ENCODE assay signal across 20 cellular contexts in the genomic region with DNA sequence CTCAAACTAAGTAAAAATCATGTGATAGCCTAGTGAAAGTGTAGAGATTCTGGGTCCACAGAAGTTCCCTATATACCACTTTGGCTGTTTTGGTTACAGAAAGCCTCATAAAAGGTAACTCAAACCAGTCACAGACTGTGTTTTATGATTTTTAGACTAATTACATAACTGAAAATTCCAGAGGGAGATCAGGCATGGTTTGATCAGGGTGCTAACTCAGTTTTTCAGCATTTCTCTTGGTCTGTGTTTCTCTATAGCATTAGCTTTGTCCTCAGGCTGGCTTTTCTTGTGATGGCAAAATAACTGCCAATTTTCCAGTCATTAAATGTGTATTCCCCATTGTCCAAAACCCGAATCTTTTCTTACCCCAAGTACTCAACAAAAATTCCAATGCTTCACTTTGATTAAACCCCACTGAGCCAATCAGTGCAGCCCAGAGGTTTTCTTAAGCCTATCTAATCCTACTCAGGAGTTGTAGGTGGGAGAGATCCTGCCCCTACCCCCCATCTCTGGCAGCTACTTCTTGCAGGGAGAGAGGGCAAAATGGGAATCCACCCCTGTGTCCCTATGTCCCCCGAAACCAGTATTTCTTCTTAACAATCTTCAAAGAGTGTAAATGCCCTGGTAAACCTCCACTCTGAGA. TPM values are rescaled to one million over a fixed set of nuclear protein-coding genes. Genes with fewer than 3 reads are reported as not detected.
DNase-seq lines count a peak whose midpoint lies in the region; FAIRE-seq and TF ChIP-seq lines count a peak whose summit lies in the region.
"Had no signal": no experiment of that assay in that cellular context is flagged by ENCODE, and none has a peak within 500 bp of the region (broad histone marks: within the 10 kb centered on the region; RNA-seq: fewer than 3 reads in every experiment).

No MANE protein-coding gene starts in this region.

- no peak overlapping the region for H2BK15ac ChIP-seq in H1 (ENCODE audit: low read length)

- no peak overlapping the region for H4K5ac ChIP-seq in H1 (ENCODE audit: insufficient read length, low read depth, low read length)

- H3K36me3 ChIP-seq in H1 (ENCODE audit: control insufficient read depth in 2 of 4, insufficient read depth in 4 of 4, low read length in 3 of 4): no peaks in the 10 kb centered on the region
- H3K36me3 ChIP-seq in urinary bladder (ENCODE audit: insufficient read depth): no peaks in the 10 kb centered on the region
- H3K36me3 ChIP-seq: ascending aorta, HAP-1, left lung, neutrophil, thyroid gland had no signal

- CTCF ChIA-PET in H1 (lab: Charles Lee; ENCODE audit: partially characterized antibody): interaction anchor here (1.0 to 1.7 kb wide), 5 partner anchors 17 to 268 kb away, joined by 3 to 5 read pairs (median 3); partner anchors contain the start of gene LGI4

- no peak overlapping the region for H2BK5ac ChIP-seq in H1 (ENCODE audit: low read depth, low read length)

- no peak for TF ChIP-seq EP300 in H1 (IDR thresholded peaks at IDR 0.05; ENCODE audit: borderline replicate concordance in 1 of 2, low read depth in 2 of 2, low read length in 2 of 2)

- H3K9ac ChIP-seq in H1 (replicated peaks in 1 of 4; ENCODE audit: extremely low read depth in 1 of 4, low read depth in 3 of 4, low read length in 3 of 4): no peak overlapping the region

- no peaks in the 10 kb centered on the region; a peak in 1 of 7 replicates for H3K27me3 ChIP-seq in H1 (replicated peaks in 1 of 4; ENCODE audit: control insufficient read depth in 3 of 4, extremely low read depth in 1 of 4, insufficient read depth in 3 of 4, low read length in 3 of 4)
- H3K27me3 ChIP-seq: ascending aorta, thyroid gland had no signal

- H3K4me1 Mint-ChIP-seq in activated T-helper 1 cell treated with anti-CD3 and anti-CD28 coated beads, Interleukin-12 subunit alpha, Interleukin-12 subunit beta, Interleukin-2, Interleukin-4 antibody, amounts not matched to agents 30 ng/mL and 10 ng/mL and 1 ng/mL, durations not matched to agents 14 hours and 24 hours and 36 hours (ENCODE audit: low read depth): peaks cover 14% of the 10 kb centered on the region
- H3K4me1 Mint-ChIP-seq in neural crest cell: peaks cover 34% of the 10 kb centered on the region
- H3K4me1 Mint-ChIP-seq: activated naive CD4-positive, alpha-beta T cell treated with anti-CD3 and anti-CD28 coated beads, Interleukin-2, amount 50 U/mL, for 24 hours; CD8-positive, alpha-beta memory T cell had no signal

- no peaks in the 10 kb centered on the region for H3K79me1 ChIP-seq in H1 (ENCODE audit: low read depth, low read length)

- no peak overlapping the region for H2AFZ ChIP-seq in H1 (ENCODE audit: low read length)

- no peak overlapping the region for H2BK120ac ChIP-seq in H1 (replicated peaks; ENCODE audit: low read depth, low read length)

- no peak overlapping the region for H3K4me3 Mint-ChIP-seq in activated T-helper 1 cell treated with anti-CD3 and anti-CD28 coated beads, Interleukin-12 subunit alpha, Interleukin-12 subunit beta, Interleukin-2, Interleukin-4 antibody, amounts not matched to agents 30 ng/mL and 10 ng/mL and 1 ng/mL, durations not matched to agents 14 hours and 24 hours and 36 hours
- peak overlapping the region; percentile 16 for H3K4me3 Mint-ChIP-seq in neural crest cell
- H3K4me3 Mint-ChIP-seq: activated naive CD4-positive, alpha-beta T cell treated with anti-CD3 and anti-CD28 coated beads, Interleukin-2, amount 50 U/mL, for 24 hours; activated T-cell treated with anti-CD3 and anti-CD28 coated beads, Interleukin-2, amount 50 U/mL, for 72 hours; CD8-positive, alpha-beta memory T cell had no signal

- FAIRE-seq in H1 (lab: Jason Lieb, UNC): no peak

- peaks cover 6% of the 10 kb centered on the region for H3K9me3 Mint-ChIP-seq in activated T-helper 1 cell treated with anti-CD3 and anti-CD28 coated beads, Interleukin-12 subunit alpha, Interleukin-12 subunit beta, Interleukin-2, Interleukin-4 antibody, amounts not matched to agents 30 ng/mL and 10 ng/mL and 1 ng/mL, durations not matched to agents 14 hours and 24 hours and 36 hours
- H3K9me3 Mint-ChIP-seq in neural crest cell: peaks cover 4% of the 10 kb centered on the region
- H3K9me3 Mint-ChIP-seq: activated naive CD4-positive, alpha-beta T cell treated with anti-CD3 and anti-CD28 coated beads, Interleukin-2, amount 50 U/mL, for 24 hours; activated T-cell treated with anti-CD3 and anti-CD28 coated beads, Interleukin-2, amount 50 U/mL, for 72 hours; CD8-positive, alpha-beta memory T cell had no signal

- peak overlapping the region; percentile 35 for H3K27ac Mint-ChIP-seq in activated T-helper 1 cell treated with anti-CD3 and anti-CD28 coated beads, Interleukin-12 subunit alpha, Interleukin-12 subunit beta, Interleukin-2, Interleukin-4 antibody, amounts not matched to agents 30 ng/mL and 10 ng/mL and 1 ng/mL, durations not matched to agents 14 hours and 24 hours and 36 hours
- H3K27ac Mint-ChIP-seq in neural crest cell (ENCODE audit: unreplicated experiment): peak overlapping the region; percentile 39
- H3K27ac Mint-ChIP-seq: activated T-cell treated with anti-CD3 and anti-CD28 coated beads, Interleukin-2, amount 50 U/mL, for 72 hours had no signal

- no peak overlapping the region for H3K4ac ChIP-seq in H1 (replicated peaks; ENCODE audit: insufficient read length, low read depth, low read length)

- H3K4me2 ChIP-seq in H1 (ENCODE audit: insufficient read depth in 1 of 2, low read depth in 2 of 2, low read length in 2 of 2): no peak overlapping the region

- H4K20me1 ChIP-seq in H1 (replicated peaks in 1 of 2; ENCODE audit: control insufficient read depth in 1 of 2, insufficient read depth in 2 of 2, low read length in 2 of 2): peaks cover 0 to 7% of the 10 kb centered on the region in 2 experiments

- TF ChIP-seq POLR2A in H1 (IDR thresholded peaks at IDR 0.05; ENCODE audit: control extremely low read depth in 1 of 2, low read depth in 2 of 2, low read length in 2 of 2): no peak

- no peak overlapping the region for H2BK12ac ChIP-seq in H1 (ENCODE audit: low read depth, low read length)

- TF ChIP-seq RAD21 in H1 (IDR thresholded peaks at IDR 0.05 in 1 of 2, conservative IDR thresholded peaks at IDR 0.05 in 1 of 2; ENCODE audit: low read depth in 2 of 2, low read length in 2 of 2): no peak

- H3K56ac ChIP-seq in H1 (replicated peaks; ENCODE audit: insufficient read length, low read depth, low read length): no peak overlapping the region

- no peak overlapping the region for H3K4me3 ChIP-seq in H1 (ENCODE audit: extremely low read depth in 1 of 4, insufficient read depth in 2 of 4, low read depth in 3 of 4, low read length in 4 of 4)
- no peak overlapping the region for H3K4me3 ChIP-seq in urinary bladder (ENCODE audit: low read depth, low read length)
- H3K4me3 ChIP-seq: ascending aorta, HAP-1, left lung, thyroid gland had no signal

- 56% methylated on average over 2 of the region's 2 CpGs; no CpG with 5 or more reads in 1 of the 2 experiments for WGBS in H1 (ENCODE audit: extremely low coverage in 1 of 2, insufficient coverage in 1 of 2, insufficient read length in 1 of 2, insufficient replicate concordance in 2 of 2, low coverage in 1 of 2, low lambda C conversion rate in 2 of 2, missing lambda C conversion rate in 1 of 2), 2 experiments
- whole genome bisulfite sequencing in urinary bladder: 43% methylated on average over 2 of the region's 2 CpGs

- POLR2A ChIA-PET in H1 (lab: Charles Lee; ENCODE audit: partially characterized antibody): interaction anchor here (1.7 kb wide), 1 partner anchor 9 kb away, joined by 4 read pairs; no protein-coding TSS in a partner anchor

- H3K79me2 ChIP-seq in H1 (ENCODE audit: control insufficient read depth in 1 of 2, insufficient read depth in 2 of 2, low read length in 2 of 2): no peaks in the 10 kb centered on the region

- peaks cover 0 to 4% (median 1%) of the 10 kb centered on the region in 4 experiments; a peak in 2 of 7 replicates for H3K4me1 ChIP-seq in H1 (replicated peaks in 1 of 4; ENCODE audit: control insufficient read depth in 3 of 4, insufficient read depth in 4 of 4, low read length in 3 of 4)
- H3K4me1 ChIP-seq in urinary bladder (ENCODE audit: insufficient read depth): no peaks in the 10 kb centered on the region
- H3K4me1 ChIP-seq: ascending aorta, HAP-1, left lung, thyroid gland had no signal

- H3K36me3 Mint-ChIP-seq in activated T-helper 1 cell treated with anti-CD3 and anti-CD28 coated beads, Interleukin-12 subunit alpha, Interleukin-12 subunit beta, Interleukin-2, Interleukin-4 antibody, amounts not matched to agents 30 ng/mL and 10 ng/mL and 1 ng/mL, durations not matched to agents 14 hours and 24 hours and 36 hours (ENCODE audit: low read depth): no peaks in the 10 kb centered on the region
- no peaks in the 10 kb centered on the region for H3K36me3 Mint-ChIP-seq in neural crest cell (ENCODE audit: low read depth)
- H3K36me3 Mint-ChIP-seq: activated naive CD4-positive, alpha-beta T cell treated with anti-CD3 and anti-CD28 coated beads, Interleukin-2, amount 50 U/mL, for 24 hours; CD8-positive, alpha-beta memory T cell had no signal

- H4K91ac ChIP-seq in H1 (replicated peaks; ENCODE audit: insufficient read length, low read length): no peak overlapping the region

- H3K14ac ChIP-seq in H1 (ENCODE audit: insufficient read length): no peak overlapping the region

- no peaks in the 10 kb centered on the region for H3K9me3 ChIP-seq in H1 (ENCODE audit: insufficient read depth in 2 of 2, low read depth in 1 of 2, low read length in 1 of 2)
- H3K9me3 ChIP-seq: ascending aorta, HAP-1, left lung, neutrophil, thyroid gland had no signal

- H3K23me2 ChIP-seq in H1 (ENCODE audit: low read depth, low read length): peaks cover 7% of the 10 kb centered on the region; the same call in 1 of the 2 replicates

- H3K27me3 Mint-ChIP-seq in activated T-helper 1 cell treated with anti-CD3 and anti-CD28 coated beads, Interleukin-12 subunit alpha, Interleukin-12 subunit beta, Interleukin-2, Interleukin-4 antibody, amounts not matched to agents 30 ng/mL and 10 ng/mL and 1 ng/mL, durations not matched to agents 14 hours and 24 hours and 36 hours (ENCODE audit: insufficient read depth): peaks cover 3% of the 10 kb centered on the region
- H3K27me3 Mint-ChIP-seq in neural crest cell (ENCODE audit: low read depth): no peaks in the 10 kb centered on the region
- H3K27me3 Mint-ChIP-seq: activated naive CD4-positive, alpha-beta T cell treated with anti-CD3 and anti-CD28 coated beads, Interleukin-2, amount 50 U/mL, for 24 hours had no signal

- intact Hi-C loops in activated T-helper 1 cell treated with anti-CD3 and anti-CD28 coated beads, Interleukin-12 subunit alpha, Interleukin-12 subunit beta, Interleukin-2, Interleukin-4 antibody, amounts not matched to agents 30 ng/mL and 10 ng/mL and 1 ng/mL, durations not matched to agents 14 hours and 24 hours and 36 hours (cut with micrococcal nuclease): no loop called here

- H2BK20ac ChIP-seq in H1 (ENCODE audit: low read length): no peak overlapping the region

- no peak overlapping the region for H3K23ac ChIP-seq in H1 (ENCODE audit: insufficient read length)

- H3K27ac ChIP-seq in H1 (ENCODE audit: low read depth, low read length) (no peak overlapping the region), urinary bladder (ENCODE audit: low read depth) (peak overlapping the region; percentile 2)
- H3K27ac ChIP-seq: ascending aorta, left lung, neutrophil, thyroid gland had no signal

- no peak overlapping the region for H3K18ac ChIP-seq in H1 (ENCODE audit: extremely low read depth, low read length)

- DNase-seq in activated T-helper 1 cell treated with anti-CD3 and anti-CD28 coated beads, Interleukin-12 subunit alpha, Interleukin-12 subunit beta, Interleukin-2, Interleukin-4 antibody, amounts not matched to agents 30 ng/mL and 10 ng/mL and 1 ng/mL, durations not matched to agents 14 hours and 24 hours and 36 hours (ENCODE audit: low spot score): no peak
- DNase-seq in H1 (ENCODE audit: low read depth in 1 of 2, low spot score in 2 of 2) (no peak), neural crest cell (ENCODE audit: low read depth, low spot score) (no peak), NCI-H187 treated with DMSO at 0.1 percent for 48 hours (lab: John Stamatoyannopoulos, UW) (no peak), NCI-H1105 treated with DMSO at 0.1 percent for 48 hours (lab: John Stamatoyannopoulos, UW) (no peak)
- no peak for DNase-seq in activated CD4-positive, alpha-beta T cell treated with anti-CD3 and anti-CD28 coated beads, Interleukin-2, amount 50 U/mL, for 48 hours
- DNase-seq: activated T-cell treated with anti-CD3 and anti-CD28 coated beads, Interleukin-2, amount 50 U/mL, for 72 hours; AML-193; CD8-positive, alpha-beta memory T cell; left lung; NCI-H1417; NCI-H510A treated with DMSO at 0.1 percent for 48 hours; RPMI8226; thyroid gland had no signal

- H2AK5ac ChIP-seq in H1 (ENCODE audit: low read depth, low read length): no peak overlapping the region

- no peak for TF ChIP-seq CTCF in H1 (IDR thresholded peaks at IDR 0.05; ENCODE audit: control extremely low read depth in 1 of 3, insufficient read depth in 1 of 3, low read depth in 1 of 3, low read length in 3 of 3)
- TF ChIP-seq CTCF in neural crest cell (conservative IDR thresholded peaks at IDR 0.05): no peak

- H4K8ac ChIP-seq in H1 (ENCODE audit: extremely low read depth, insufficient read depth, low read length): no peak overlapping the region

RNA-seq across cellular contexts. Expression of gene FXYD3, which starts 8.6 kb away (rescaled TPM):
- not detected in 2 replicates for total RNA-seq in activated T-helper 1 cell treated with anti-CD3 and anti-CD28 coated beads, Interleukin-12 subunit alpha, Interleukin-12 subunit beta, Interleukin-2, Interleukin-4 antibody, amounts not matched to agents 30 ng/mL and 10 ng/mL and 1 ng/mL, durations not matched to agents 14 hours and 24 hours and 36 hours
- 0.86 TPM in 1 of 2 replicates, not detected in the other for total RNA-seq in H1 (2021; fragmentation: NEBNext Ultra II Directional; extraction: Animal tissue kit (Norgen Biotek cat#: 25700))
- polyA plus RNA-seq in H1 (2011; rRNA removed) (0.09 and 0.33 TPM in 2 replicates), urinary bladder (170 TPM)
- 0.22 TPM for polyA plus RNA-seq in H1 (2011; cell fraction: cytosol; rRNA removed)
- 0.66 TPM for polyA plus RNA-seq in H1 (2011; cell fraction: nucleus; rRNA removed)
- polyA plus RNA-seq in H1 (2012, experiment 1 of 2): 0.41 to 0.76 TPM (median 0.57 TPM) in 3 of 4 replicates, not detected in the other
- polyA plus RNA-seq in H1 (2012, experiment 2 of 2): not detected
- polyA plus RNA-seq in H1 (2013, experiment 1 of 2): 0.10 TPM
- 0.37 TPM for polyA plus RNA-seq in H1 (2013, experiment 2 of 2)
- 1.5 TPM in 1 of 2 replicates, not detected in the other for polyA minus RNA-seq in H1 (2011; rRNA and poly(A)+ RNA removed)
- not detected for polyA minus RNA-seq in H1 (2011; cell fraction: cytosol; rRNA and poly(A)+ RNA removed)
- polyA minus RNA-seq in H1 (2011; cell fraction: nucleus; rRNA and poly(A)+ RNA removed): not detected
- total RNA-seq in neural crest cell (2.5 and 2.8 TPM in 2 replicates), urinary bladder (62.3 TPM)
- total RNA-seq: activated CD8-positive, alpha-beta memory T cell treated with anti-CD3 and anti-CD28 coated beads for 36 hours; activated T-cell treated with anti-CD3 and anti-CD28 coated beads, Interleukin-2, amount 50 U/mL, for 72 hours; ascending aorta; CD8-positive, alpha-beta memory T cell had no signal
- polyA plus RNA-seq: CD8-positive, alpha-beta memory T cell had no signal

RNA-seq across cellular contexts. Expression of gene LGI4, which starts 27.8 kb away (rescaled TPM):
- total RNA-seq in activated T-helper 1 cell treated with anti-CD3 and anti-CD28 coated beads, Interleukin-12 subunit alpha, Interleukin-12 subunit beta, Interleukin-2, Interleukin-4 antibody, amounts not matched to agents 30 ng/mL and 10 ng/mL and 1 ng/mL, durations not matched to agents 14 hours and 24 hours and 36 hours: not detected in 2 replicates
- 2.0 and 2.9 TPM in 2 replicates for total RNA-seq in H1 (2021; fragmentation: NEBNext Ultra II Directional; extraction: Animal tissue kit (Norgen Biotek cat#: 25700))
- polyA plus RNA-seq in H1 (2011; rRNA removed) (8.2 and 9.4 TPM in 2 replicates), urinary bladder (48.4 TPM)
- 9.4 TPM for polyA plus RNA-seq in H1 (2011; cell fraction: cytosol; rRNA removed)
- polyA plus RNA-seq in H1 (2011; cell fraction: nucleus; rRNA removed): 32.9 TPM
- polyA plus RNA-seq in H1 (2012, experiment 1 of 2): 5.6 to 9.8 TPM (median 8.1 TPM) in 4 replicates
- 2.6 TPM for polyA plus RNA-seq in H1 (2012, experiment 2 of 2)
- 2.1 TPM for polyA plus RNA-seq in H1 (2013, experiment 1 of 2)
- 2.1 TPM for polyA plus RNA-seq in H1 (2013, experiment 2 of 2)
- polyA minus RNA-seq in H1 (2011; rRNA and poly(A)+ RNA removed): 0.88 and 2.1 TPM in 2 replicates
- 0.66 TPM for polyA minus RNA-seq in H1 (2011; cell fraction: cytosol; rRNA and poly(A)+ RNA removed)
- 4.2 TPM for polyA minus RNA-seq in H1 (2011; cell fraction: nucleus; rRNA and poly(A)+ RNA removed)
- total RNA-seq in neural crest cell (15.9 and 16.1 TPM in 2 replicates), urinary bladder (5.9 TPM)
- total RNA-seq: activated CD8-positive, alpha-beta memory T cell treated with anti-CD3 and anti-CD28 coated beads for 36 hours had no signal
- polyA plus RNA-seq: CD8-positive, alpha-beta memory T cell had no signal

RNA-seq across cellular contexts. Expression of gene FXYD1, which starts 31.6 kb away (rescaled TPM):
- total RNA-seq in activated T-helper 1 cell treated with anti-CD3 and anti-CD28 coated beads, Interleukin-12 subunit alpha, Interleukin-12 subunit beta, Interleukin-2, Interleukin-4 antibody, amounts not matched to agents 30 ng/mL and 10 ng/mL and 1 ng/mL, durations not matched to agents 14 hours and 24 hours and 36 hours: not detected in 2 replicates
- 8.1 and 10.3 TPM in 2 replicates for total RNA-seq in H1 (2021; fragmentation: NEBNext Ultra II Directional; extraction: Animal tissue kit (Norgen Biotek cat#: 25700))
- polyA plus RNA-seq in H1 (2011; rRNA removed): 1.6 and 3.3 TPM in 2 replicates
- 2.7 TPM for polyA plus RNA-seq in H1 (2011; cell fraction: cytosol; rRNA removed)
- 6.7 TPM for polyA plus RNA-seq in H1 (2011; cell fraction: nucleus; rRNA removed)
- polyA plus RNA-seq in H1 (2012, experiment 1 of 2): 7.4 to 19.9 TPM (median 15.6 TPM) in 4 replicates
- 4.1 TPM for polyA plus RNA-seq in H1 (2012, experiment 2 of 2)
- 10.4 TPM for polyA plus RNA-seq in H1 (2013, experiment 1 of 2)
- polyA plus RNA-seq in H1 (2013, experiment 2 of 2): 10.3 TPM
- polyA minus RNA-seq in H1 (2011; rRNA and poly(A)+ RNA removed): 0.49 and 0.69 TPM in 2 replicates
- polyA minus RNA-seq in H1 (2011; cell fraction: cytosol; rRNA and poly(A)+ RNA removed): 2.1 TPM
- 4.1 TPM for polyA minus RNA-seq in H1 (2011; cell fraction: nucleus; rRNA and poly(A)+ RNA removed)
- 4.2 and 6.5 TPM in 2 replicates for total RNA-seq in neural crest cell
- 26.9 TPM for total RNA-seq in urinary bladder
- 121 TPM for polyA plus RNA-seq in urinary bladder
- total RNA-seq: activated CD8-positive, alpha-beta memory T cell treated with anti-CD3 and anti-CD28 coated beads for 36 hours; CD8-positive, alpha-beta memory T cell had no signal

RNA-seq across cellular contexts. Expression of gene FXYD7, which starts 36.0 kb away (rescaled TPM):
- 0.39 TPM in 1 of 2 replicates, not detected in the other for total RNA-seq in activated T-helper 1 cell treated with anti-CD3 and anti-CD28 coated beads, Interleukin-12 subunit alpha, Interleukin-12 subunit beta, Interleukin-2, Interleukin-4 antibody, amounts not matched to agents 30 ng/mL and 10 ng/mL and 1 ng/mL, durations not matched to agents 14 hours and 24 hours and 36 hours
- 14.3 and 15.4 TPM in 2 replicates for total RNA-seq in H1 (2021; fragmentation: NEBNext Ultra II Directional; extraction: Animal tissue kit (Norgen Biotek cat#: 25700))
- polyA plus RNA-seq in H1 (2011; rRNA removed): 12.1 and 17.5 TPM in 2 replicates
- 9.0 TPM for polyA plus RNA-seq in H1 (2011; cell fraction: cytosol; rRNA removed)
- polyA plus RNA-seq in H1 (2011; cell fraction: nucleus; rRNA removed): 18.6 TPM
- polyA plus RNA-seq in H1 (2012, experiment 1 of 2): 20.2 to 24.4 TPM (median 21.9 TPM) in 4 replicates
- polyA plus RNA-seq in H1 (2012, experiment 2 of 2): 20.8 TPM
- 22.7 TPM for polyA plus RNA-seq in H1 (2013, experiment 1 of 2)
- 23.8 TPM for polyA plus RNA-seq in H1 (2013, experiment 2 of 2)
- 2.2 and 3.6 TPM in 2 replicates for polyA minus RNA-seq in H1 (2011; rRNA and poly(A)+ RNA removed)
- 1.5 TPM for polyA minus RNA-seq in H1 (2011; cell fraction: cytosol; rRNA and poly(A)+ RNA removed)
- polyA minus RNA-seq in H1 (2011; cell fraction: nucleus; rRNA and poly(A)+ RNA removed): 3.2 TPM
- total RNA-seq in neural crest cell: 1.1 and 1.4 TPM in 2 replicates
- total RNA-seq in urinary bladder: 0.26 TPM
- polyA plus RNA-seq in urinary bladder: 0.57 TPM
- total RNA-seq: activated CD8-positive, alpha-beta memory T cell treated with anti-CD3 and anti-CD28 coated beads for 36 hours; ascending aorta; left lung had no signal

RNA-seq across cellular contexts. Expression of gene FXYD5, which starts 47.5 kb away (rescaled TPM):
- total RNA-seq in activated T-helper 1 cell treated with anti-CD3 and anti-CD28 coated beads, Interleukin-12 subunit alpha, Interleukin-12 subunit beta, Interleukin-2, Interleukin-4 antibody, amounts not matched to agents 30 ng/mL and 10 ng/mL and 1 ng/mL, durations not matched to agents 14 hours and 24 hours and 36 hours: 299 and 309 TPM in 2 replicates
- 99.0 and 104 TPM in 2 replicates for total RNA-seq in H1 (2021; fragmentation: NEBNext Ultra II Directional; extraction: Animal tissue kit (Norgen Biotek cat#: 25700))
- 167 and 191 TPM in 2 replicates for polyA plus RNA-seq in H1 (2011; rRNA removed)
- 117 TPM for polyA plus RNA-seq in H1 (2011; cell fraction: cytosol; rRNA removed)
- polyA plus RNA-seq in H1 (2011; cell fraction: nucleus; rRNA removed): 131 TPM
- polyA plus RNA-seq in H1 (2012, experiment 1 of 2): 113 to 185 TPM (median 177 TPM) in 4 replicates
- polyA plus RNA-seq in H1 (2012, experiment 2 of 2): 175 TPM
- polyA plus RNA-seq in H1 (2013, experiment 1 of 2): 277 TPM
- 347 TPM for polyA plus RNA-seq in H1 (2013, experiment 2 of 2)
- polyA minus RNA-seq in H1 (2011; rRNA and poly(A)+ RNA removed): 89.3 and 107 TPM in 2 replicates
- polyA minus RNA-seq in H1 (2011; cell fraction: cytosol; rRNA and poly(A)+ RNA removed): 89.5 TPM
- polyA minus RNA-seq in H1 (2011; cell fraction: nucleus; rRNA and poly(A)+ RNA removed): 51.4 TPM
- 13.3 and 17.0 TPM in 2 replicates for total RNA-seq in neural crest cell
- 6.6 TPM for total RNA-seq in urinary bladder
- 105 TPM for polyA plus RNA-seq in urinary bladder

Comparison
In these comparisons a context has a peak if more than half of its experiments do, and no peak if none do; other contexts are left out.
1. RNA of gene FXYD3, which starts 8.6 kb away (total RNA-seq): 62.3 TPM in urinary bladder (single experiment); 2.5 to 2.8 TPM in neural crest cell, 0.86 TPM in H1 and not detected in activated T-helper 1 cell treated with anti-CD3 and anti-CD28 coated beads, Interleukin-12 subunit alpha, Interleukin-12 subunit beta, Interleukin-2, Interleukin-4 antibody, amounts not matched to agents 30 ng/mL and 10 ng/mL and 1 ng/mL, durations not matched to agents 14 hours and 24 hours and 36 hours; every median in the first group is over 10 times any median in the second.